In genomic region chr11:34052036-34052607, GRCh38 we compare ENCODE assay signal across 1 cellular context.
TF ChIP-seq lines count a peak whose summit lies in the region.

No MANE protein-coding gene starts in this region.

TF ChIP-seq in IMR-90, 13 proteins besides CTCF, POLR2A, EP300 and RAD21:
- no peak for TF ChIP-seq NFE2L2 (IDR thresholded peaks at IDR 0.05; ENCODE audit: low read depth, low read length)
- no peak for TF ChIP-seq CEBPB (IDR thresholded peaks at IDR 0.05; ENCODE audit: low read depth, low read length)
- TF ChIP-seq CHD1 (IDR thresholded peaks at IDR 0.05; ENCODE audit: low read depth, low read length), result peak; percentile 83
- no peak for TF ChIP-seq SMC3 (IDR thresholded peaks at IDR 0.05; ENCODE audit: low read depth, low read length)
- TF ChIP-seq FOS (IDR thresholded peaks at IDR 0.05; ENCODE audit: low read depth, low read length), result no peak
- TF ChIP-seq RCOR1 (IDR thresholded peaks at IDR 0.05; ENCODE audit: insufficient replicate concordance, low read length), result no peak
- no peak for TF ChIP-seq USF2 (IDR thresholded peaks at IDR 0.05; ENCODE audit: low read depth, low read length)
- no peak for TF ChIP-seq RFX5 (IDR thresholded peaks at IDR 0.05; ENCODE audit: low read depth, low read length)
- peak; percentile 35; the same call in 1 of the 2 replicates for TF ChIP-seq BHLHE40 (IDR thresholded peaks at IDR 0.05; ENCODE audit: low read depth, low read length)
- 0 out of 2 replicates have a peak, but pooled peaks have one; percentile 63 for TF ChIP-seq MXI1 (IDR thresholded peaks at IDR 0.05; ENCODE audit: borderline replicate concordance, low read depth, low read length)
- TF ChIP-seq ELK1 (IDR thresholded peaks at IDR 0.05; ENCODE audit: borderline replicate concordance, low read depth, low read length), result no peak
- peak; percentile 83 for TF ChIP-seq MAZ (IDR thresholded peaks at IDR 0.05; ENCODE audit: borderline replicate concordance, low read depth, low read length)
- no peak for TF ChIP-seq MAFK (IDR thresholded peaks at IDR 0.05; ENCODE audit: low read depth, low read length)
